Comparison of ENCODE assay signal across 8 cellular contexts in genomic region chr4:137310593-137311490, GRCh38.
DNase-seq lines count a peak whose midpoint lies in the region; ATAC-seq and TF ChIP-seq lines count a peak whose summit lies in the region.
"Had no signal": no experiment of that assay in that cellular context is flagged by ENCODE, and none has a peak within 500 bp of the region (broad histone marks: within the 10 kb centered on the region; RNA-seq: fewer than 3 reads in every experiment).

No MANE protein-coding gene starts in this region.

- intact Hi-C loops in tibial artery (cut with DNase I; ENCODE audit: low total_unique reads), result no loop called here

- TF ChIP-seq EP300 in gastroesophageal sphincter (IDR thresholded peaks at IDR 0.05), result no peak

- H4K20me1 ChIP-seq in GM23338 (replicated peaks; ENCODE audit: insufficient read depth), result no peaks in the 10 kb centered on the region

- H3K9me3 Mint-ChIP-seq in GM23338, result no peaks in the 10 kb centered on the region

- H3K9me2 ChIP-seq in GM23338 (ENCODE audit: insufficient read depth), result no peaks in the 10 kb centered on the region

- ATAC-seq in GM23338 (no peak), gastroesophageal sphincter (peak; percentile 62), GM21381 (IDR thresholded peaks at IDR 0.05; ENCODE audit: unreplicated experiment) (no peak), HG02938 (IDR thresholded peaks at IDR 0.05; ENCODE audit: unreplicated experiment) (no peak)

- no peak overlapping the region for H3K4me2 ChIP-seq in GM23338

- no peak overlapping the region for H3K4me3 ChIP-seq in GM23338
- peak overlapping the region; percentile 71 for H3K4me3 ChIP-seq in adipocyte (ENCODE audit: low read length)
- no peak overlapping the region for H3K4me3 ChIP-seq in gastroesophageal sphincter
- H3K4me3 ChIP-seq in tibial artery, result no peak overlapping the region
- H3K4me3 ChIP-seq: pancreas had no signal

- H3K4me1 ChIP-seq in GM23338 (ENCODE audit: insufficient read depth) (no peaks in the 10 kb centered on the region), adipocyte (ENCODE audit: control insufficient read depth, insufficient read depth, low read length) (peaks cover 43% of the 10 kb centered on the region), gastroesophageal sphincter (peaks cover 0 to 24% (median 3%) of the 10 kb centered on the region in 3 donors), tibial artery (peaks cover 0 to 43% (median 14%) of the 10 kb centered on the region in 4 donors)
- H3K4me1 ChIP-seq: pancreas had no signal

- DNase-seq in GM23338 (ENCODE audit: low spot score) (no peak), adipocyte (ENCODE audit: low read depth) (peak; percentile 92), tibial artery (no peak)
- no peak for DNase-seq in NK-92 treated with Interleukin-12 subunit alpha and Interleukin-12 subunit beta, amount 100 ng/mL, for 24 hours (lab: John Stamatoyannopoulos, UW)
- DNase-seq: pancreas had no signal

- H3K27ac Mint-ChIP-seq in GM23338, result peak overlapping the region; percentile 34; the same call in 1 of the 2 replicates

- TF ChIP-seq CTCF in GM23338 (conservative IDR thresholded peaks at IDR 0.05; ENCODE audit: low read depth in 2 of 2), result no peak
- no peak for TF ChIP-seq CTCF in gastroesophageal sphincter (IDR thresholded peaks at IDR 0.05)
- no peak for TF ChIP-seq CTCF in tibial artery (IDR thresholded peaks at IDR 0.05)

- H3K36me3 ChIP-seq in GM23338 (ENCODE audit: insufficient read depth) (no peaks in the 10 kb centered on the region), adipocyte (ENCODE audit: control insufficient read depth, insufficient read depth, low read length, severe bottlenecking) (no peaks in the 10 kb centered on the region), gastroesophageal sphincter (no peaks in the 10 kb centered on the region), tibial artery (no peaks in the 10 kb centered on the region)
- H3K36me3 ChIP-seq: pancreas had no signal

- H3K9me3 ChIP-seq in adipocyte (ENCODE audit: control insufficient read depth, low read length) (no peaks in the 10 kb centered on the region), gastroesophageal sphincter (no peaks in the 10 kb centered on the region), tibial artery (no peaks in the 10 kb centered on the region)
- H3K9me3 ChIP-seq: pancreas had no signal

- 60 to 73% methylated on average over 3 of the region's 3 CpGs for WGBS in gastroesophageal sphincter (ENCODE audit: low coverage in 1 of 2), 2 donors

- H3F3A ChIP-seq in GM23338 (replicated peaks; ENCODE audit: low read depth), result no peaks in the 10 kb centered on the region

- no peaks in the 10 kb centered on the region for H3K79me2 ChIP-seq in GM23338 (replicated peaks; ENCODE audit: insufficient read depth)

- H3K27ac ChIP-seq in GM23338 (ENCODE audit: low read depth) (no peak overlapping the region), gastroesophageal sphincter (peak overlapping the region in 2 of 4 donors; percentile 19 to 39), tibial artery (peak overlapping the region; percentile 23 to 35)
- H3K27ac ChIP-seq: pancreas had no signal

- no peak for TF ChIP-seq POLR2A in gastroesophageal sphincter (IDR thresholded peaks at IDR 0.05)

- H3K36me3 Mint-ChIP-seq in GM23338 (ENCODE audit: low read depth), result no peaks in the 10 kb centered on the region

- no peak overlapping the region for H3K4me3 Mint-ChIP-seq in GM23338

- H3K9ac ChIP-seq in adipocyte (ENCODE audit: low read length), result peak overlapping the region; percentile 87

- H2AFZ ChIP-seq in GM23338, result peak overlapping the region; percentile 67

- H3K27me3 ChIP-seq in GM23338 (ENCODE audit: insufficient read depth) (no peaks in the 10 kb centered on the region), adipocyte (replicated peaks; ENCODE audit: control insufficient read depth, insufficient read depth, low read length) (no peaks in the 10 kb centered on the region), gastroesophageal sphincter (no peaks in the 10 kb centered on the region), tibial artery (no peaks in the 10 kb centered on the region)

- no peaks in the 10 kb centered on the region for H3K27me3 Mint-ChIP-seq in GM23338 (ENCODE audit: insufficient read depth, low read depth, poor library complexity)

- 0 out of 3 replicates have a peak, but pooled peaks cover 3% of the 10 kb centered on the region for H3K4me1 Mint-ChIP-seq in GM23338

TF ChIP-seq in GM23338, 12 proteins besides CTCF, POLR2A, EP300 and RAD21:
- TF ChIP-seq ETS1 (IDR thresholded peaks at IDR 0.05), result no peak
- TF ChIP-seq STAT1 (IDR thresholded peaks at IDR 0.05; ENCODE audit: unreplicated experiment), result no peak
- no peak for TF ChIP-seq POLR2AphosphoS5 (IDR thresholded peaks at IDR 0.05; ENCODE audit: low read depth)
